In the genomic region with DNA sequence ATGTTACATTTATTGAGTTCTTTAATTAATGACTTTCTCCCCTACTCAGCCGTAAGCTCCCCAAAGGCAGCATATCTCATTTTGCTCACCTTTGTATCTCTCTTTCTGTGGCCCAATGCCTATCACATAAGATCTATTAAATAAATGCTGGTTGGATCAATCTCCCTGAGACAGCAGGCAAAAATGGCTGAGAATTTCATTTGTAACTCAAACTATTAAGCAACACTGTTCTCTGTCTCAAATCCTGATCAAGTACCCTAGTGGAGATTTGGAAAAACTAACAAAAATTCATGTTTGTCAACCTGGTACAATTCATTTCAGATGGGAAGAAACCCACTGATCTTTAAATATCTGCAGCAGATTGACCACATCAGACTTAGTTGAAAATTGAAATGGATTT, we compare ENCODE assay signal across 28 cellular contexts.
DNase-seq lines count a peak whose midpoint lies in the region; ATAC-seq, FAIRE-seq and TF ChIP-seq lines count a peak whose summit lies in the region.
"Had no signal": no experiment of that assay in that cellular context is flagged by ENCODE, and none has a peak within 500 bp of the region (broad histone marks: within the 10 kb centered on the region; RNA-seq: fewer than 3 reads in every experiment).

No MANE protein-coding gene starts in this region.

- TF ChIP-seq CTCF in liver (IDR thresholded peaks at IDR 0.05; ENCODE audit: low read depth, low read length, missing input control) (peak; percentile 25), HepG2 (CRISPR knock-in tag; IDR thresholded peaks at IDR 0.05) (no peak), K562 (IDR thresholded peaks at IDR 0.05 in 2 of 3, conservative IDR thresholded peaks at IDR 0.05 in 1 of 3; ENCODE audit: insufficient read depth in 2 of 3, low read depth in 1 of 3, low read length in 3 of 3) (no peak), right lobe of liver (IDR thresholded peaks at IDR 0.05) (peak in 2 of 4 donors; percentile 22 to 41)

- intact Hi-C loops in HepG2 (cut with micrococcal nuclease; ENCODE audit: unreplicated experiment) (no loop called here), K562 (cut with micrococcal nuclease) (no loop called here), right lobe of liver (cut with DNase I) (no loop called here)

- no peaks in the 10 kb centered on the region for H3K9me3 ChIP-seq in liver (ENCODE audit: control insufficient read depth in 4 of 4, low read length in 3 of 4)
- no peaks in the 10 kb centered on the region for H3K9me3 ChIP-seq in HepG2 (ENCODE audit: low read length)
- no peaks in the 10 kb centered on the region for H3K9me3 ChIP-seq in K562 (replicated peaks; ENCODE audit: control insufficient read depth, insufficient read depth, low read depth, low read length)
- no peaks in the 10 kb centered on the region for H3K9me3 ChIP-seq in right lobe of liver
- H3K9me3 ChIP-seq: A549, BLaER1 had no signal

- no peaks in the 10 kb centered on the region for H4K20me1 ChIP-seq in HepG2 (ENCODE audit: insufficient read depth, low read length)
- no peaks in the 10 kb centered on the region for H4K20me1 ChIP-seq in K562 (replicated peaks; ENCODE audit: control insufficient read depth, insufficient read depth, low read length)
- H4K20me1 ChIP-seq: BLaER1 had no signal

- peaks cover 0 to 3% (median 2%) of the 10 kb centered on the region in 3 donors for H3K9me3 Mint-ChIP-seq in T-cell
- H3K9me3 Mint-ChIP-seq: CD4-positive, CD25-positive, alpha-beta regulatory T cell had no signal

- peaks cover 2% of the 10 kb centered on the region for H3K79me2 ChIP-seq in HepG2 (ENCODE audit: insufficient read depth, low read length)
- H3K79me2 ChIP-seq in K562 (ENCODE audit: control insufficient read depth, insufficient read depth, low read length) = peaks cover 8% of the 10 kb centered on the region

- FAIRE-seq in HepG2 (lab: Jason Lieb, UNC) (no peak), K562 (lab: Jason Lieb, UNC) (no peak)
- FAIRE-seq: A549, GM12878, GM12892, GM18507, GM19239 had no signal

- POLR2A ChIA-PET in HepG2 (lab: Yijun Ruan, JAX) (interaction anchor here (1.2 kb wide), 1 partner anchor 32 kb away, joined by 3 read pairs; no protein-coding TSS in a partner anchor), K562 (lab: Yijun Ruan, JAX) (interaction anchor here (1.5 to 2.3 kb wide), 3 partner anchors 10 to 13 kb away, joined by 4 to 11 read pairs (median 7); a partner anchor contains a TSS), T-cell (lab: Charles Lee) (no interaction called here)

- no peak overlapping the region for H3K4me3 Mint-ChIP-seq in T-cell
- H3K4me3 Mint-ChIP-seq: B cell; CD4-positive, alpha-beta memory T cell; CD4-positive, CD25-positive, alpha-beta regulatory T cell; CD8-positive, alpha-beta memory T cell had no signal

- H3K4me1 ChIP-seq in liver (ENCODE audit: control insufficient read depth in 4 of 4, insufficient read depth in 4 of 4, low read length in 3 of 4) = peaks cover 0 to 15% (median 0%) of the 10 kb centered on the region in 4 donors
- H3K4me1 ChIP-seq in HepG2 (ENCODE audit: insufficient read depth, low read length) = peaks cover 6% of the 10 kb centered on the region; the same call in 1 of the 2 replicates
- peaks cover 5 to 12% of the 10 kb centered on the region in 2 experiments for H3K4me1 ChIP-seq in K562 (replicated peaks in 1 of 2; ENCODE audit: control insufficient read depth in 2 of 2, insufficient read depth in 2 of 2, low read length in 2 of 2)
- peaks cover 0 to 14% (median 4%) of the 10 kb centered on the region in 4 donors for H3K4me1 ChIP-seq in right lobe of liver
- H3K4me1 ChIP-seq: A549, BLaER1 had no signal

- H3K27me3 ChIP-seq in liver (ENCODE audit: control insufficient read depth in 4 of 4, insufficient read depth in 4 of 4, low read length in 3 of 4) (no peaks in the 10 kb centered on the region), HepG2 (ENCODE audit: control insufficient read depth in 1 of 2, insufficient read depth in 2 of 2, low read length in 2 of 2) (no peaks in the 10 kb centered on the region), K562 (ENCODE audit: control insufficient read depth in 2 of 2, insufficient read depth in 2 of 2, low read length in 2 of 2) (no peaks in the 10 kb centered on the region), right lobe of liver (no peaks in the 10 kb centered on the region)
- H3K27me3 ChIP-seq: BLaER1 had no signal

- in situ Hi-C loops in HepG2 (cut with HindIII; ENCODE audit: extremely low pct_ligation_motif_present, low pct_unique_long_range_greater_than_20kb) (no loop called here), K562 (cut with MboI) (no loop called here)

- DNase-seq in HepG2 (ENCODE audit: low spot score) = no peak
- DNase-seq in NAMALWA (ENCODE audit: low spot score) = peak; percentile 7
- no peak for DNase-seq in K562 (ENCODE audit: extremely low read depth in 1 of 4, low spot score in 3 of 4)
- no peak for DNase-seq in right lobe of liver
- no peak for DNase-seq in T-cell
- no peak for DNase-seq in activated CD4-positive, CD25-positive, alpha-beta regulatory T cell (lab: John Stamatoyannopoulos, UW)
- DNase-seq: C1 segment of cervical spinal cord; CD4-positive, alpha-beta memory T cell; CD4-positive, CD25-positive, alpha-beta regulatory T cell; CD8-positive, alpha-beta memory T cell; COR-L47; DMS 273 treated with DMSO at 0.1 percent for 48 hours; DMS153; DMS53; DMS79; DND-41; EL; GDM1 had no signal

- ATAC-seq in HepG2 (no peak), K562 (no peak), right lobe of liver (peak; percentile 67 to 86 (median 76)), GM18907 (IDR thresholded peaks at IDR 0.05; ENCODE audit: unreplicated experiment) (no peak), T-cell (replicated peaks in 1 of 4) (no peak)
- ATAC-seq: A549, GM12878 had no signal

- H3K4me1 Mint-ChIP-seq in T-cell = peaks cover 21 to 31% (median 28%) of the 10 kb centered on the region in 3 donors

- H2AFZ ChIP-seq in HepG2 (ENCODE audit: low read length) (no peak overlapping the region), K562 (ENCODE audit: low read depth, low read length) (no peak overlapping the region)

- CTCF ChIA-PET in HepG2 (lab: Yijun Ruan, JAX; ENCODE audit: low intra/inter-chr PET ratio, low total read pairs) (no interaction called here), K562 (lab: Yijun Ruan, JAX; ENCODE audit: low intra/inter-chr PET ratio) (no interaction called here), T-cell (lab: Charles Lee) (no interaction called here)

- TF ChIP-seq POLR2A in HepG2 (IDR thresholded peaks at IDR 0.05; ENCODE audit: insufficient read depth in 1 of 2, low read depth in 2 of 2, low read length in 2 of 2) (no peak), K562 (conservative IDR thresholded peaks at IDR 0.05) (no peak), right lobe of liver (IDR thresholded peaks at IDR 0.05) (no peak)

- peaks cover 43% of the 10 kb centered on the region for H3K36me3 Mint-ChIP-seq in T-cell

- no peak for TF ChIP-seq EP300 in HepG2 (IDR thresholded peaks at IDR 0.05; ENCODE audit: low read depth in 2 of 2, low read length in 2 of 2)
- no peak for TF ChIP-seq EP300 in HepG2 (CRISPR knock-in tag; IDR thresholded peaks at IDR 0.05; ENCODE audit: borderline replicate concordance)
- TF ChIP-seq EP300 in K562 (IDR thresholded peaks at IDR 0.05; ENCODE audit: low read length) = no peak

- H3K9ac ChIP-seq in liver (ENCODE audit: low read depth in 1 of 2, low read length in 2 of 2) (no peak overlapping the region), HepG2 (ENCODE audit: insufficient read depth, low read depth, low read length) (no peak overlapping the region), K562 (ENCODE audit: insufficient read depth in 1 of 2, low read depth in 2 of 2, low read length in 2 of 2) (no peak overlapping the region)
- H3K9ac ChIP-seq: BLaER1 had no signal

- peaks cover 0 to 5% (median 0%) of the 10 kb centered on the region in 4 donors for H3K36me3 ChIP-seq in liver (ENCODE audit: control insufficient read depth in 4 of 4, insufficient read depth in 3 of 4, low read depth in 1 of 4, low read length in 3 of 4)
- peaks cover 2% of the 10 kb centered on the region in 2 experiments; a peak in 4 of 5 replicates for H3K36me3 ChIP-seq in HepG2 (replicated peaks in 1 of 2; ENCODE audit: control insufficient read depth in 1 of 2, insufficient read depth in 2 of 2, low read length in 2 of 2)
- no peaks in the 10 kb centered on the region; the same call in 2 of the 3 replicates for H3K36me3 ChIP-seq in K562 (ENCODE audit: control insufficient read depth, insufficient read depth, low read length)
- no peaks in the 10 kb centered on the region for H3K36me3 ChIP-seq in right lobe of liver

- TF ChIP-seq RAD21 in liver (IDR thresholded peaks at IDR 0.05) (peak; percentile 41 to 70), HepG2 (CRISPR knock-in tag; IDR thresholded peaks at IDR 0.05) (no peak), K562 (CRISPR knock-in tag; conservative IDR thresholded peaks at IDR 0.05 in 1 of 2, IDR thresholded peaks at IDR 0.05 in 1 of 2) (no peak)

- 50% methylated on average over 1 of the region's 1 CpG for WGBS in liver
- 97% methylated on average over 1 of the region's 1 CpG for WGBS in HepG2 (ENCODE audit: low lambda C conversion rate)
- WGBS in K562 (ENCODE audit: insufficient coverage, low coverage, missing lambda C conversion rate) = 100% methylated on average over 1 of the region's 1 CpG
- WGBS in right lobe of liver (ENCODE audit: insufficient coverage, low coverage, low lambda C conversion rate, missing lambda C conversion rate) = 33% methylated on average over 1 of the region's 1 CpG

- no peaks in the 10 kb centered on the region for H3K27me3 Mint-ChIP-seq in T-cell
- H3K27me3 Mint-ChIP-seq: B cell; CD4-positive, alpha-beta memory T cell; CD4-positive, CD25-positive, alpha-beta regulatory T cell; CD8-positive, alpha-beta memory T cell had no signal

- no peak overlapping the region for H3K27ac Mint-ChIP-seq in T-cell
- H3K27ac Mint-ChIP-seq: B cell; CD4-positive, alpha-beta memory T cell; CD4-positive, CD25-positive, alpha-beta regulatory T cell had no signal

- H3K27ac ChIP-seq in liver (ENCODE audit: low read depth in 1 of 2, low read length in 2 of 2) = no peak overlapping the region
- no peak overlapping the region for H3K27ac ChIP-seq in HepG2 (ENCODE audit: extremely low read length, insufficient read depth, low read length)
- H3K27ac ChIP-seq in K562 (ENCODE audit: extremely low read depth, low read depth, low read length) = no peak overlapping the region
- H3K27ac ChIP-seq in right lobe of liver = peak overlapping the region in 1 of 3 donors; percentile 3
- H3K27ac ChIP-seq: 22Rv1, A549, BLaER1 had no signal

- BruUV-seq in HepG2 (replicated peaks; lab: Mats Ljungman, UMichigan) (no TSS peak), K562 (replicated peaks; lab: Mats Ljungman, UMichigan) (no TSS peak)

- H3K4me2 ChIP-seq in HepG2 (ENCODE audit: low read depth, low read length) (no peak overlapping the region), K562 (ENCODE audit: insufficient read depth, low read length) (no peak overlapping the region)
- H3K4me2 ChIP-seq: A549, BLaER1 had no signal

- H3K4me3 ChIP-seq in liver (ENCODE audit: low read depth in 1 of 3, low read length in 3 of 3) = no peak overlapping the region
- no peak overlapping the region for H3K4me3 ChIP-seq in HepG2 (replicated peaks in 1 of 3; ENCODE audit: insufficient read depth in 1 of 3, low read depth in 2 of 3, low read length in 3 of 3)
- no peak overlapping the region for H3K4me3 ChIP-seq in K562
- H3K4me3 ChIP-seq in right lobe of liver = no peak overlapping the region
- H3K4me3 ChIP-seq: A549, BLaER1, GM12878 had no signal

- H3K9me1 ChIP-seq in K562 (ENCODE audit: control insufficient read depth, insufficient read depth, low read length) = no peaks in the 10 kb centered on the region

Comparison
In these comparisons a context has a peak if more than half of its experiments do, and no peak if none do; other contexts are left out.
1. ATAC-seq: peak in right lobe of liver (4 of 4); none in HepG2 (single experiment), K562 (single experiment), GM18907 (single experiment) and T-cell (0 of 4).
2. POLR2A ChIA-PET loops: an anchor here in HepG2 (1.2 kb wide) and K562 (1.5 to 2.3 kb wide); none called in T-cell.